16 cellular contexts compared by ENCODE assay signal in the genomic region with DNA sequence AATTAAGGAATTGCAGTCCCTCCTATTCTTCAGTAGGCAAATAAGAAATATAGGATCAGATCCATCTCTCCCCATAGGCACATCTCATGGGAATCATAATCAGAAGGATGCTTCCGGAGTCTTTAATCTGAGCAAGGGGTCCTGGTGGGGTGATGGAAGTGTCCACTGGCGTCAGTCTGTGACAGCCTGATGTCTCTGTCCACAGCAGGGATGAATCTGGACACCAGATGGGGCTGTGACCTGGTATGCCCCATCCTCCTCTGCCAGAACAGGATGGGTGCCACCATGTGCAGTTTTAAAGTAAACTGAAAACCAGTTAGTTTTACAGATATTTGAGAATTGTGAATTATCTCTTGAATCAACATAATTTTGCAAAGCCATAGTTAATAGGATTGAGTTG.
DNase-seq lines count a peak whose midpoint lies in the region; ATAC-seq and TF ChIP-seq lines count a peak whose summit lies in the region.
"Had no signal": no experiment of that assay in that cellular context is flagged by ENCODE, and none has a peak within 500 bp of the region (broad histone marks: within the 10 kb centered on the region; RNA-seq: fewer than 3 reads in every experiment).

No MANE protein-coding gene starts in this region.

- no peaks in the 10 kb centered on the region for H3K4me1 ChIP-seq in DND-41 (ENCODE audit: insufficient read depth, low read length)
- H3K4me1 ChIP-seq: body of pancreas had no signal

- peak; percentile 24 for TF ChIP-seq CTCF in DND-41 (IDR thresholded peaks at IDR 0.05; ENCODE audit: borderline replicate concordance, extremely low read depth, low read length, poor library complexity, severe bottlenecking)
- TF ChIP-seq CTCF in GM13977 (IDR thresholded peaks at IDR 0.05; ENCODE audit: extremely low read depth, insufficient read depth, missing control alignments), result peak; percentile 6
- peak in 1 of 56 donors; percentile 17 for TF ChIP-seq CTCF in dorsolateral prefrontal cortex (IDR thresholded peaks at IDR 0.05 in 54 of 56, conservative IDR thresholded peaks at IDR 0.05 in 2 of 56; ENCODE audit: low read depth in 1 of 56, partially characterized antibody in 56 of 56)

- DNase-seq in DND-41 (no peak), GM13977 (ENCODE audit: low spot score) (no peak), iPS-NIHi7 (ENCODE audit: extremely low spot score) (peak; percentile 31), dorsolateral prefrontal cortex (no peak), NCI-H2196 treated with DMSO at 0.1 percent for 48 hours (lab: John Stamatoyannopoulos, UW; ENCODE audit: unreplicated experiment) (no peak)
- no peak for DNase-seq in stimulated activated CD8-positive, alpha-beta memory T cell treated with anti-CD3 and anti-CD28 coated beads, Interleukin-4, amount 100 ng/mL, for 48 hours
- DNase-seq: activated CD4-positive, CD25-positive, alpha-beta regulatory T cell; activated naive CD4-positive, alpha-beta T cell; body of pancreas; KBM-7; NCI-H510A treated with DMSO at 0.1 percent for 48 hours; substantia nigra; T-cell had no signal

- no peak overlapping the region for H3K4me2 ChIP-seq in DND-41 (ENCODE audit: insufficient read depth, low read length)

- H3K4me3 ChIP-seq in DND-41 (ENCODE audit: low read depth in 1 of 2, low read length in 2 of 2), result no peak overlapping the region
- H3K4me3 ChIP-seq in dorsolateral prefrontal cortex, result no peak overlapping the region
- H3K4me3 ChIP-seq: body of pancreas, lung had no signal

- ATAC-seq in DND-41 (ENCODE audit: insufficient read depth, low read depth), result no peak
- ATAC-seq in SK-N-SH treated with all-trans-retinoic acid at 6 μM for 48 hours, result peak; percentile 65; the same call in 2 of the 3 replicates
- ATAC-seq in HG03159 (IDR thresholded peaks at IDR 0.05; ENCODE audit: unreplicated experiment), result no peak
- ATAC-seq: body of pancreas, T-cell had no signal

- in situ Hi-C loops in GM13977 (cut with MboI; ENCODE audit: low pct_unique_long_range_greater_than_20kb, low sequenced_read_pairs, unreplicated experiment), result no loop called here

- H2AFZ ChIP-seq in DND-41 (ENCODE audit: low read depth, low read length), result no peak overlapping the region

- no peaks in the 10 kb centered on the region for H3K9me3 ChIP-seq in DND-41 (ENCODE audit: insufficient read depth, low read length, severe bottlenecking)
- H3K9me3 ChIP-seq: body of pancreas had no signal

- no peaks in the 10 kb centered on the region for H4K20me1 ChIP-seq in DND-41 (ENCODE audit: insufficient read depth, low read length)

- intact Hi-C loops in dorsolateral prefrontal cortex (cut with DNase I), result no loop called here

- no peak overlapping the region for H3K9ac ChIP-seq in DND-41 (ENCODE audit: low read depth, low read length)

- H3K79me2 ChIP-seq in DND-41 (ENCODE audit: insufficient read depth, low read length), result no peaks in the 10 kb centered on the region

- no peaks in the 10 kb centered on the region for H3K36me3 ChIP-seq in DND-41 (ENCODE audit: insufficient read depth, low read length)

- H3K27ac ChIP-seq in DND-41 (ENCODE audit: low read length) (no peak overlapping the region), dorsolateral prefrontal cortex (no peak overlapping the region)
- H3K27ac ChIP-seq: body of pancreas had no signal

- H3K27me3 ChIP-seq in DND-41 (ENCODE audit: insufficient read depth, low read length, poor library complexity), result peaks cover 14% of the 10 kb centered on the region
- no peaks in the 10 kb centered on the region for H3K27me3 ChIP-seq in dorsolateral prefrontal cortex
- H3K27me3 ChIP-seq: body of pancreas had no signal

TF ChIP-seq in SK-N-SH treated with all-trans-retinoic acid at 6 μM for 48 hours, 23 proteins besides CTCF, POLR2A, EP300 and RAD21 (continues in another document):
- TF ChIP-seq, protein P1, sequence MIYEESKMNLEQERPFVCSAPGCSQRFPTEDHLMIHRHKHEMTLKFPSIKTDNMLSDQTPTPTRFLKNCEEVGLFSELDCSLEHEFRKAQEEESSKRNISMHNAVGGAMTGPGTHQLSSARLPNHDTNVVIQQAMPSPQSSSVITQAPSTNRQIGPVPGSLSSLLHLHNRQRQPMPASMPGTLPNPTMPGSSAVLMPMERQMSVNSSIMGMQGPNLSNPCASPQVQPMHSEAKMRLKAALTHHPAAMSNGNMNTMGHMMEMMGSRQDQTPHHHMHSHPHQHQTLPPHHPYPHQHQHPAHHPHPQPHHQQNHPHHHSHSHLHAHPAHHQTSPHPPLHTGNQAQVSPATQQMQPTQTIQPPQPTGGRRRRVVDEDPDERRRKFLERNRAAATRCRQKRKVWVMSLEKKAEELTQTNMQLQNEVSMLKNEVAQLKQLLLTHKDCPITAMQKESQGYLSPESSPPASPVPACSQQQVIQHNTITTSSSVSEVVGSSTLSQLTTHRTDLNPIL (CRISPR knock-in tag; IDR thresholded peaks at IDR 0.05; ENCODE audit: low read depth), result 0 out of 2 replicates have a peak, but pooled peaks have one; percentile 4
- no peak for TF ChIP-seq RARB (CRISPR knock-in tag; IDR thresholded peaks at IDR 0.05)
- TF ChIP-seq ZNF70 (CRISPR knock-in tag; IDR thresholded peaks at IDR 0.05), result no peak
- TF ChIP-seq TSHZ2 (CRISPR knock-in tag; IDR thresholded peaks at IDR 0.05), result peak; percentile 83
- no peak for TF ChIP-seq ISL1 (CRISPR knock-in tag; IDR thresholded peaks at IDR 0.05)
- TF ChIP-seq ZFP3 (CRISPR knock-in tag; IDR thresholded peaks at IDR 0.05), result no peak
- TF ChIP-seq PPARA (CRISPR knock-in tag; IDR thresholded peaks at IDR 0.05; ENCODE audit: borderline replicate concordance), result no peak
- TF ChIP-seq PATZ1 (CRISPR knock-in tag; IDR thresholded peaks at IDR 0.05; ENCODE audit: borderline replicate concordance), result no peak
- TF ChIP-seq CSRNP3 (CRISPR knock-in tag; IDR thresholded peaks at IDR 0.05), result no peak
- no peak for TF ChIP-seq ARNTL (CRISPR knock-in tag; IDR thresholded peaks at IDR 0.05; ENCODE audit: borderline replicate concordance, low read depth)
- TF ChIP-seq TOX (CRISPR knock-in tag; IDR thresholded peaks at IDR 0.05; ENCODE audit: borderline replicate concordance), result no peak
- no peak for TF ChIP-seq ZNF565 (CRISPR knock-in tag; conservative IDR thresholded peaks at IDR 0.05; ENCODE audit: low read depth)
- TF ChIP-seq ZFP30 (CRISPR knock-in tag; IDR thresholded peaks at IDR 0.05), result no peak
- TF ChIP-seq GLIS3 (CRISPR knock-in tag; IDR thresholded peaks at IDR 0.05), result no peak
- peak; percentile 78 for TF ChIP-seq ZNF8 (CRISPR knock-in tag; IDR thresholded peaks at IDR 0.05)
- TF ChIP-seq SNAI2 (CRISPR knock-in tag; IDR thresholded peaks at IDR 0.05), result no peak
- TF ChIP-seq ESRRG (CRISPR knock-in tag; IDR thresholded peaks at IDR 0.05), result no peak
- no peak for TF ChIP-seq ZC3H10 (CRISPR knock-in tag; IDR thresholded peaks at IDR 0.05)
- TF ChIP-seq BACH2 (CRISPR knock-in tag; IDR thresholded peaks at IDR 0.05; ENCODE audit: borderline replicate concordance), result no peak
- no peak for TF ChIP-seq OSR1 (CRISPR knock-in tag; IDR thresholded peaks at IDR 0.05)
